Comparison of ENCODE assay signal across 13 cellular contexts in genomic region chr4:48943387-48943786, GRCh38. TPM values are rescaled to one million over a fixed set of nuclear protein-coding genes. Genes with fewer than 3 reads are reported as not detected.
DNase-seq lines count a peak whose midpoint lies in the region; ATAC-seq and TF ChIP-seq lines count a peak whose summit lies in the region.
"Had no signal": no experiment of that assay in that cellular context is flagged by ENCODE, and none has a peak within 500 bp of the region (broad histone marks: within the 10 kb centered on the region; RNA-seq: fewer than 3 reads in every experiment).

No MANE protein-coding gene starts in this region.

- H3K4me3 ChIP-seq in kidney epithelial cell (ENCODE audit: low read depth, low read length): no peak overlapping the region
- H3K4me3 ChIP-seq in psoas muscle: no peak overlapping the region
- H3K4me3 ChIP-seq: mucosa of descending colon, suprapubic skin had no signal

- peak; percentile 52 for TF ChIP-seq CTCF in kidney epithelial cell (IDR thresholded peaks at IDR 0.05; ENCODE audit: insufficient read depth, low read length, poor library complexity, severe bottlenecking)
- no peak for TF ChIP-seq CTCF in psoas muscle (IDR thresholded peaks at IDR 0.05)

- H3K36me3 ChIP-seq in kidney epithelial cell (ENCODE audit: control insufficient read depth, insufficient read depth, low read length) (no peaks in the 10 kb centered on the region), psoas muscle (ENCODE audit: insufficient read depth in 1 of 2, low read depth in 1 of 2) (no peaks in the 10 kb centered on the region)
- H3K36me3 ChIP-seq: suprapubic skin had no signal

- POLR2A ChIA-PET in HEK293T (lab: Yijun Ruan, JAX): no interaction called here

- CTCF ChIA-PET in HEK293T (lab: Yijun Ruan, JAX): no interaction called here

- no peak overlapping the region for H3K27ac ChIP-seq in psoas muscle
- H3K27ac ChIP-seq: suprapubic skin had no signal

- H3K4me1 ChIP-seq in psoas muscle: no peaks in the 10 kb centered on the region
- H3K4me1 ChIP-seq: suprapubic skin had no signal

- ATAC-seq in GM18861 (IDR thresholded peaks at IDR 0.05; ENCODE audit: unreplicated experiment): no peak
- no peak for ATAC-seq in psoas muscle

- 48 to 50% (median 49%) methylated on average over 1 of the region's 1 CpG for WGBS in psoas muscle, 3 donors

- DNase-seq in DMS 273 (lab: John Stamatoyannopoulos, UW; ENCODE audit: unreplicated experiment) (peak; percentile 33), HEK293T (ENCODE audit: extremely low spot score) (peak; percentile 15), SK-N-DZ (ENCODE audit: low spot score) (peak; percentile 5), kidney epithelial cell (ENCODE audit: low read depth) (no peak), MV-4-11 (lab: John Stamatoyannopoulos, UW) (no peak), hepatic stellate cell (ENCODE audit: low spot score) (no peak), psoas muscle (no peak)
- DNase-seq: activated B cell treated with CpG ODN at 0.5 μM for 24 hours; activated naive CD8-positive, alpha-beta T cell treated with anti-CD3 and anti-CD28 coated beads, Interleukin-2, amount 10 ng/mL, durations not matched to agents 7 days and 5 days; NCI-H446 treated with DMSO at 0.1 percent for 48 hours had no signal

- intact Hi-C loops in psoas muscle (cut with DNase I): no loop called here

- H3K9me3 ChIP-seq in psoas muscle: peaks cover 1% of the 10 kb centered on the region
- H3K9me3 ChIP-seq: mucosa of descending colon had no signal

- H3K27me3 ChIP-seq in kidney epithelial cell (ENCODE audit: control insufficient read depth, insufficient read depth, low read length) (no peaks in the 10 kb centered on the region), psoas muscle (ENCODE audit: insufficient read depth in 3 of 3, low read length in 2 of 3) (no peaks in the 10 kb centered on the region)
- H3K27me3 ChIP-seq: suprapubic skin had no signal

TF ChIP-seq in HEK293T, 16 proteins besides CTCF, POLR2A, EP300 and RAD21:
- TF ChIP-seq PKNOX1 (IDR thresholded peaks at IDR 0.05) (no peak), ELF4 (IDR thresholded peaks at IDR 0.05) (no peak), CTBP1 (IDR thresholded peaks at IDR 0.05; ENCODE audit: borderline replicate concordance) (no peak), LEF1 (IDR thresholded peaks at IDR 0.05; ENCODE audit: borderline replicate concordance) (no peak), SUZ12 (IDR thresholded peaks at IDR 0.05) (no peak), FOXM1 (IDR thresholded peaks at IDR 0.05; ENCODE audit: borderline replicate concordance) (no peak), L3MBTL2 (conservative IDR thresholded peaks at IDR 0.05) (no peak), HDGF (IDR thresholded peaks at IDR 0.05; ENCODE audit: borderline replicate concordance) (no peak), TARDBP (IDR thresholded peaks at IDR 0.05) (no peak)

RNA-seq across cellular contexts. Expression of gene OCIAD2, which starts 36.8 kb away (rescaled TPM):
- 33.1 and 48.9 TPM in 2 replicates for polyA plus RNA-seq in SK-N-DZ (2014; cell fraction: cytosol; rRNA removed)
- 24.9 and 28.5 TPM in 2 replicates for polyA plus RNA-seq in SK-N-DZ (2014; cell fraction: nucleus; rRNA removed)
- total RNA-seq in kidney epithelial cell (384 and 439 TPM in 2 replicates), psoas muscle (1 to 10 TPM; 2.1 to 9.7 (median 7.0) TPM)
- polyA plus RNA-seq in psoas muscle: 1 to 10 TPM; 3.7 to 8.8 (median 7.8) TPM

RNA-seq across cellular contexts. Expression of gene CWH43, which starts 42.7 kb away (rescaled TPM):
- polyA plus RNA-seq in SK-N-DZ (2014; cell fraction: cytosol; rRNA removed): 1.8 and 8.0 TPM in 2 replicates
- 1.7 and 4.2 TPM in 2 replicates for polyA plus RNA-seq in SK-N-DZ (2014; cell fraction: nucleus; rRNA removed)
- total RNA-seq in kidney epithelial cell: 1.3 and 3.3 TPM in 2 replicates
- not detected for total RNA-seq in psoas muscle
- not detected for polyA plus RNA-seq in psoas muscle
- total RNA-seq: activated B cell treated with CpG ODN at 0.5 μM for 24 hours; activated naive CD8-positive, alpha-beta T cell treated with anti-CD3 and anti-CD28 coated beads, Interleukin-2, amount 10 ng/mL, durations not matched to agents 7 days and 5 days had no signal

Comparison
In these comparisons a context has a peak if more than half of its experiments do, and no peak if none do; other contexts are left out.
1. DNase-seq: peak in DMS 273 (single experiment), HEK293T (single experiment) and SK-N-DZ (single experiment); none in kidney epithelial cell (single experiment), MV-4-11 (single experiment), hepatic stellate cell (single experiment) and psoas muscle (0 of 2).
2. RNA of gene OCIAD2, which starts 36.8 kb away (total RNA-seq): 384 to 439 TPM in kidney epithelial cell; 2.1 to 9.7 TPM in psoas muscle; every median in the first group is over 10 times any median in the second.